Comparison of ENCODE assay signal across 20 cellular contexts in the genomic region with DNA sequence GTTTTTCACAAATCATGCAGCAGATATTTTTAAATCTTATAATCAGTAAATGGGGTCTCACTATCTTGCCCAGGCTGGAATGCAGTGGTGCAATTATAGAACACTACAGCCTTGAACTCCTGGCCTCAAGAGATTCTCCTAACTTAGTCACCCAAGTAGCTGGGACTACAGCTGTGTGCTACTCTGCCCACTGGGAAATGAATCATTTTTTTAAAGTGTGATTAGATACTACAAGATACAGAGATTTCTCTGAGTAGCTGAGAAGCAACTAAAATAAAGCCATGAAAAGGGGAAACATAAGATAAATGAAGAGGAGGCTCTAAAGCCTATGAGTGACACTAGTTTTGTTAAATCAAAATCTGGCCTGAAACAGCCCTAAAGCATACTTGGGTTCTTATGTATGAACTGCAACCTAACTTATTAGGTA.
A peak's percentile ranks its signal among the peaks of the same experiment; 100 is the strongest.
DNase-seq lines count a peak whose midpoint lies in the region; ATAC-seq and TF ChIP-seq lines count a peak whose summit lies in the region.
"Had no signal": no experiment of that assay in that cellular context is flagged by ENCODE, and none has a peak within 500 bp of the region (broad histone marks: within the 10 kb centered on the region; RNA-seq: fewer than 3 reads in every experiment).

No MANE protein-coding gene starts in this region.

- CTCF ChIA-PET in SK-N-SH (lab: Yijun Ruan, JAX): interaction anchor here (0.7 to 1.5 kb wide), 2 partner anchors 16 to 179 kb away, joined by 3 read pairs; no protein-coding TSS in a partner anchor

- no peak overlapping the region for H3K27ac ChIP-seq in SK-N-SH (ENCODE audit: low read depth in 2 of 2, low read length in 1 of 2)
- H3K27ac ChIP-seq: 22Rv1, C4-2B, ovary had no signal

- no peak overlapping the region for H3K4me3 ChIP-seq in SK-N-SH (ENCODE audit: low read depth in 2 of 2, low read length in 1 of 2)
- H3K4me3 ChIP-seq: ovary had no signal

- no peak; the same call in 2 of the 3 replicates for ATAC-seq in SK-N-SH treated with all-trans-retinoic acid at 6 μM for 48 hours
- ATAC-seq: stimulated activated memory B cell treated with anti-CD40 and anti-IgM and Interleukin-4, amounts not matched to agents 10 μg/mL and 1 μg/mL and 100 μg/mL, for 72 hours had no signal

- H3F3A ChIP-seq in SK-N-SH (replicated peaks; ENCODE audit: insufficient read depth): peaks cover 4% of the 10 kb centered on the region

- no peak for DNase-seq in SK-N-SH
- peak; percentile 49 for DNase-seq in NCI-H226
- peak; percentile 26 for DNase-seq in dermis blood vessel endothelial cell
- peak; percentile 41 for DNase-seq in myocyte (ENCODE audit: low read depth)
- no peak for DNase-seq in stimulated activated CD4-positive, alpha-beta T cell treated with anti-CD3 and anti-CD28 coated beads, Interleukin-2, amount 100 ng/mL, for 24 hours
- no peak for DNase-seq in islet precursor cell
- no peak for DNase-seq in activated CD4-positive, CD25-positive, alpha-beta regulatory T cell (lab: John Stamatoyannopoulos, UW)
- DNase-seq: activated CD4-positive, CD25-positive, alpha-beta regulatory T cell treated with anti-CD3 and anti-CD28 coated beads, Interleukin-2, amount 50 U/mL, for 72 hours; activated CD8-positive, alpha-beta memory T cell treated with anti-CD3 and anti-CD28 coated beads, Interleukin-2, amount 50 U/mL, for 48 hours; activated naive CD4-positive, alpha-beta T cell treated with anti-CD3 and anti-CD28 coated beads, Interleukin-2, amount 50 U/mL, for 16 hours; DMS53; hippocampal formation; left cardiac atrium; NCI-H748 treated with DMSO at 0.1 percent for 48 hours; ovary; trophoblast cell had no signal

- H3K9ac ChIP-seq in SK-N-SH: no peak overlapping the region

- H3K4me2 ChIP-seq in SK-N-SH: no peak overlapping the region

- no peak overlapping the region for H2AFZ ChIP-seq in SK-N-SH (ENCODE audit: low read depth)

- peaks cover 80% of the 10 kb centered on the region for H3K79me2 ChIP-seq in SK-N-SH (ENCODE audit: insufficient read depth)

- H3K4me1 ChIP-seq in SK-N-SH (ENCODE audit: control insufficient read depth in 1 of 2, insufficient read depth in 2 of 2, low read depth in 1 of 2, low read length in 1 of 2): no peaks in the 10 kb centered on the region

- no peaks in the 10 kb centered on the region for H3K9me3 ChIP-seq in SK-N-SH
- H3K9me3 ChIP-seq: ovary had no signal

- no peaks in the 10 kb centered on the region for H3K9me2 ChIP-seq in SK-N-SH

- no peak for TF ChIP-seq CTCF in SK-N-SH (IDR thresholded peaks at IDR 0.05)

- no peak for TF ChIP-seq EP300 in SK-N-SH (IDR thresholded peaks at IDR 0.05; ENCODE audit: borderline replicate concordance in 1 of 2, low read depth in 1 of 2, low read length in 1 of 2)

- H4K20me1 ChIP-seq in SK-N-SH (ENCODE audit: insufficient read depth): peaks cover 32% of the 10 kb centered on the region

- H3K36me3 ChIP-seq in SK-N-SH (replicated peaks in 1 of 2; ENCODE audit: control insufficient read depth in 1 of 2, insufficient read depth in 2 of 2, low read length in 1 of 2): peaks cover 0 to 6% of the 10 kb centered on the region in 2 experiments
- H3K36me3 ChIP-seq: ovary had no signal

- no peaks in the 10 kb centered on the region for H3K27me3 ChIP-seq in SK-N-SH (ENCODE audit: insufficient read depth)
- H3K27me3 ChIP-seq: ovary had no signal

- no peak for TF ChIP-seq RAD21 in SK-N-SH (IDR thresholded peaks at IDR 0.05; ENCODE audit: low read length)

- POLR2A ChIA-PET in SK-N-SH (lab: Yijun Ruan, JAX): no interaction called here

TF ChIP-seq in SK-N-SH, 30 proteins besides CTCF, POLR2A, EP300 and RAD21 (continues in another document):
- TF ChIP-seq, protein P1, sequence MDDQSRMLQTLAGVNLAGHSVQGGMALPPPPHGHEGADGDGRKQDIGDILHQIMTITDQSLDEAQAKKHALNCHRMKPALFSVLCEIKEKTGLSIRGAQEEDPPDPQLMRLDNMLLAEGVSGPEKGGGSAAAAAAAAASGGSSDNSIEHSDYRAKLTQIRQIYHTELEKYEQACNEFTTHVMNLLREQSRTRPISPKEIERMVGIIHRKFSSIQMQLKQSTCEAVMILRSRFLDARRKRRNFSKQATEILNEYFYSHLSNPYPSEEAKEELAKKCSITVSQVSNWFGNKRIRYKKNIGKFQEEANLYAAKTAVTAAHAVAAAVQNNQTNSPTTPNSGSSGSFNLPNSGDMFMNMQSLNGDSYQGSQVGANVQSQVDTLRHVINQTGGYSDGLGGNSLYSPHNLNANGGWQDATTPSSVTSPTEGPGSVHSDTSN (IDR thresholded peaks at IDR 0.05): peak; percentile 29; the same call in 1 of the 2 replicates
- TF ChIP-seq ZBTB33 (IDR thresholded peaks at IDR 0.05; ENCODE audit: borderline replicate concordance, low read depth) (no peak), TCF12 (IDR thresholded peaks at IDR 0.05) (no peak)
- TF ChIP-seq, protein P2, sequence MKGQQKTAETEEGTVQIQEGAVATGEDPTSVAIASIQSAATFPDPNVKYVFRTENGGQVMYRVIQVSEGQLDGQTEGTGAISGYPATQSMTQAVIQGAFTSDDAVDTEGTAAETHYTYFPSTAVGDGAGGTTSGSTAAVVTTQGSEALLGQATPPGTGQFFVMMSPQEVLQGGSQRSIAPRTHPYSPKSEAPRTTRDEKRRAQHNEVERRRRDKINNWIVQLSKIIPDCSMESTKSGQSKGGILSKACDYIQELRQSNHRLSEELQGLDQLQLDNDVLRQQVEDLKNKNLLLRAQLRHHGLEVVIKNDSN (IDR thresholded peaks at IDR 0.05; ENCODE audit: borderline replicate concordance, low read depth): no peak

TF ChIP-seq in SK-N-SH treated with all-trans-retinoic acid at 6 μM for 48 hours, 23 proteins besides CTCF, POLR2A, EP300 and RAD21 (continues in another document):
- TF ChIP-seq TSHZ2 (CRISPR knock-in tag; IDR thresholded peaks at IDR 0.05) (no peak), ARNTL (CRISPR knock-in tag; IDR thresholded peaks at IDR 0.05; ENCODE audit: borderline replicate concordance, low read depth) (no peak), ESRRG (CRISPR knock-in tag; IDR thresholded peaks at IDR 0.05) (no peak), ZFP3 (CRISPR knock-in tag; IDR thresholded peaks at IDR 0.05) (no peak), CREB5 (CRISPR knock-in tag; IDR thresholded peaks at IDR 0.05; ENCODE audit: low read depth) (no peak), ZNF8 (CRISPR knock-in tag; IDR thresholded peaks at IDR 0.05) (no peak), ZFP30 (CRISPR knock-in tag; IDR thresholded peaks at IDR 0.05) (no peak), TOX (CRISPR knock-in tag; IDR thresholded peaks at IDR 0.05; ENCODE audit: borderline replicate concordance) (no peak), OSR1 (CRISPR knock-in tag; IDR thresholded peaks at IDR 0.05) (no peak), CSDC2 (CRISPR knock-in tag; IDR thresholded peaks at IDR 0.05) (no peak), GLIS3 (CRISPR knock-in tag; IDR thresholded peaks at IDR 0.05) (no peak), PATZ1 (CRISPR knock-in tag; IDR thresholded peaks at IDR 0.05; ENCODE audit: borderline replicate concordance) (no peak), SNAI2 (CRISPR knock-in tag; IDR thresholded peaks at IDR 0.05) (no peak), PPARA (CRISPR knock-in tag; IDR thresholded peaks at IDR 0.05; ENCODE audit: borderline replicate concordance) (no peak)

Comparison
In these comparisons a context has a peak if more than half of its experiments do, and no peak if none do; other contexts are left out.
1. DNase-seq: peak in NCI-H226 (single experiment), dermis blood vessel endothelial cell (single experiment) and myocyte (single experiment); none in SK-N-SH (single experiment), stimulated activated CD4-positive, alpha-beta T cell treated with anti-CD3 and anti-CD28 coated beads, Interleukin-2, amount 100 ng/mL, for 24 hours (0 of 2), islet precursor cell (single experiment) and activated CD4-positive, CD25-positive, alpha-beta regulatory T cell (0 of 4).